23 cellular contexts compared by ENCODE assay signal in the genomic region with DNA sequence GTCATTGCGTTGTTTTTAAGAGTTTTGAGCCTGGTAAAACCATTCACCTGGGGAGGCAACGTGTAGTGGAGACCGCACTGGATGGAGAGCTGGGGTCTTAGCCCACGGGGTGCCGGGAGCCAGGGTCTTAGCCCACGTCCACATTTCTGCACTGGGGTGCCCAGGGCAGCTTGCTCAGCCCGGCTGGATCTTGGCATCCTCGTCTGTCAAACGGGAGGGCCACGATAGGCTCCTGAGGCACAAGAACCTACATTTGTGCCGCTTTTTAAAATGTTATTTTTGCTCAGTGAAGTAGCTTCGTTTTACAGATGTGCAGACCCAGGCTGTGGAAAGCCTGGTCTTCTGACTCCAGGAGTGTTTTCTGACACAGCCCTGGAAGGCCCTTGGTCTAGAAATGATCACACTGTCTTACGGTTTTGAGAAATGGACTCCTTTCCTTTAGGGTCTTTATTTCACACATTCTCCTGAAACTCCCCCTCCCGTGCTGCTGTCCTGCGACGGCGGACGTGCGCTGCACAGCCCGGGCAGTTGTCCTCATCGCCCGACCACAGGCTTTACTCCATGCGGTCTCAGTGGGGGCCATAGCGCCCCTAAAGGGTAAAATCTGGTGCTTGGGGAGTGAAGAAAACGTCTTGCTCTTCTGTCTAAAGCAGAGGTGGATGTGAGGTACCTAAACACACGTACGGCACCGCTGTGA. TPM values are rescaled to one million over a fixed set of nuclear protein-coding genes. Genes with fewer than 3 reads are reported as not detected.
"Had no signal": no experiment of that assay in that cellular context is flagged by ENCODE, and none has a peak within 500 bp of the region (broad histone marks: within the 10 kb centered on the region; RNA-seq: fewer than 3 reads in every experiment).

No MANE protein-coding gene starts in this region.

- H3K9me3 ChIP-seq: esophagus muscularis mucosa, heart right ventricle, pancreas, psoas muscle, tibial nerve, uterus had no signal

- ATAC-seq: foreskin keratinocyte, heart right ventricle, left ventricle myocardium superior, pancreas, psoas muscle had no signal

- H3K4me3 ChIP-seq: esophagus muscularis mucosa, heart right ventricle, pancreas, psoas muscle, tibial nerve, uterus had no signal

- H3K27me3 ChIP-seq: pancreas, uterus had no signal

- H3K27ac ChIP-seq: esophagus muscularis mucosa, foreskin keratinocyte, heart right ventricle, pancreas, psoas muscle, tibial nerve, uterus, WERI-Rb-1 had no signal

- H3K4me1 ChIP-seq: esophagus muscularis mucosa, foreskin keratinocyte, heart right ventricle, psoas muscle, tibial nerve, uterus had no signal

- H3K36me3 ChIP-seq: esophagus muscularis mucosa, heart right ventricle, pancreas, tibial nerve, uterus had no signal

- DNase-seq: activated CD4-positive, alpha-beta memory T cell treated with anti-CD3 and anti-CD28 coated beads, Interleukin-2, amount 10 ng/mL, durations not matched to agents 7 days and 5 days; activated CD4-positive, alpha-beta T cell treated with anti-CD3 and anti-CD28 coated beads, Interleukin-2, amount 10 ng/mL, durations not matched to agents 7 days and 5 days; activated CD4-positive, CD25-positive, alpha-beta regulatory T cell treated with anti-CD3 and anti-CD28 coated beads, Interleukin-2, amount 50 U/mL, for 72 hours; activated CD8-positive, alpha-beta memory T cell treated with anti-CD3 and anti-CD28 coated beads, Interleukin-2, amount 50 U/mL, for 48 hours; activated gamma-delta T cell; activated T-cell treated with anti-CD3 and anti-CD28 coated beads, Interleukin-2, amount 50 U/mL, for 24 hours; anterior cingulate cortex; foreskin keratinocyte; heart right ventricle; left ventricle myocardium superior; mammary epithelial cell; naive B cell; nephron progenitor cell; pancreas; stimulated activated CD4-positive, alpha-beta T cell treated with anti-CD3 and anti-CD28 coated beads, Interleukin-2, amount 100 ng/mL, for 48 hours; stimulated activated naive CD4-positive, alpha-beta T cell treated with Interleukin-2 at 50 U/mL for 16 hours; SW 1271; T-helper 9 cell; uterus; WERI-Rb-1 had no signal

RNA-seq across cellular contexts. Expression of a gene that starts 22.2 kb away (rescaled TPM):
- total RNA-seq: activated CD4-positive, alpha-beta memory T cell treated with anti-CD3 and anti-CD28 coated beads, Interleukin-2, amount 10 ng/mL, durations not matched to agents 7 days and 5 days; activated CD4-positive, alpha-beta T cell treated with anti-CD3 and anti-CD28 coated beads, Interleukin-2, amount 10 ng/mL, durations not matched to agents 7 days and 5 days; esophagus muscularis mucosa; foreskin keratinocyte; heart right ventricle; left ventricle myocardium superior; mammary epithelial cell; pancreas; psoas muscle had no signal
- polyA plus RNA-seq: foreskin keratinocyte, mammary epithelial cell had no signal
